In the genomic region with DNA sequence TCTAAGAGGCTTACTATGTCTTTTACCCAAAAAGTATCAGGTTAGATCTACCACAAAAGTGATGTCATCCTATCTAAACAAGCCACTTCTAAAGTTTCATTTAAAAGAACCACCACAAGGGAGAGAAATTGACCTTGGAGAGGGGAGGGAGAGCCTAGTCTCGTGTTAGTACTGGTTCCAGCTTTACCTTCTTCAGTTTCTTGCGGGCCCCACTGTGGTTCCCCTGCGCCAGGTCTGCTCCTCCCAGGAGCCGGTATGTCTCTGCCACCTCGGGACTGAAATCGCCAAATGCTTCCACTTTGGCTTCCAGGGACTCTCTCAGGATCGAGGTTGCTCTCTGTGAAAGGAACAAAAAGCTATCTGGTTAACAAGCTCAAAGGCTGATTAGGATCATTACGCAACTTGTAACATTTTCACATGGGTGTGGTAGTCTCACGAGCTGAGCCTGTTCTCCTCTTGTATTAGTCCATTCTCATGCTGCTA, we compare ENCODE assay signal across 12 cellular contexts. TPM values are rescaled to one million over a fixed set of nuclear protein-coding genes. Genes with fewer than 3 reads are reported as not detected.
DNase-seq lines count a peak whose midpoint lies in the region; ATAC-seq and TF ChIP-seq lines count a peak whose summit lies in the region.
"Had no signal": no experiment of that assay in that cellular context is flagged by ENCODE, and none has a peak within 500 bp of the region (broad histone marks: within the 10 kb centered on the region; RNA-seq: fewer than 3 reads in every experiment).

No MANE protein-coding gene starts in this region.

- ATAC-seq in esophagus mucosa (peak; percentile 91), HG03354 (IDR thresholded peaks at IDR 0.05; ENCODE audit: poor library complexity, severe bottlenecking, unreplicated experiment) (no peak)
- ATAC-seq: activated T-cell treated with anti-CD3 and anti-CD28 coated beads, Interleukin-2, amount 50 U/mL, for 4 hours; body of pancreas had no signal

- TF ChIP-seq POLR2A in NB4 (IDR thresholded peaks at IDR 0.05; ENCODE audit: extremely low read depth, insufficient read length): no peak

- no peak overlapping the region for H3K4me3 ChIP-seq in NB4 (ENCODE audit: low read depth, low read length)
- H3K4me3 ChIP-seq: body of pancreas had no signal

- CTCF ChIA-PET in HEK293T (lab: Yijun Ruan, JAX): interaction anchor here (1.1 kb wide), 1 partner anchor 12 kb away, joined by 3 read pairs; no protein-coding TSS in a partner anchor

- DNase-seq in HEK293T (ENCODE audit: extremely low spot score): peak; percentile 18
- DNase-seq in NB4 (ENCODE audit: low read depth): peak; percentile 55
- DNase-seq in renal cortical epithelial cell (ENCODE audit: low read depth): peak; percentile 41
- DNase-seq in UCSD-AML1 (lab: John Stamatoyannopoulos, UW; ENCODE audit: unreplicated experiment): no peak
- no peak for DNase-seq in SHP77 treated with DMSO at 0.1 percent for 48 hours (lab: John Stamatoyannopoulos, UW)
- DNase-seq: activated T-cell treated with anti-CD3 and anti-CD28 coated beads, Interleukin-2, amount 50 U/mL, for 4 hours; body of pancreas; Calu3; NCI-H446 treated with DMSO at 0.1 percent for 48 hours; substantia nigra had no signal

- POLR2A ChIA-PET in HEK293T (lab: Yijun Ruan, JAX): no interaction called here

- TF ChIP-seq CTCF in NB4 (IDR thresholded peaks at IDR 0.05; ENCODE audit: low read depth, low read length): no peak

TF ChIP-seq in HEK293T, 16 proteins besides CTCF, POLR2A, EP300 and RAD21:
- TF ChIP-seq PKNOX1 (IDR thresholded peaks at IDR 0.05) (no peak), L3MBTL2 (conservative IDR thresholded peaks at IDR 0.05) (no peak), ELF4 (IDR thresholded peaks at IDR 0.05) (no peak), ZNF384 (IDR thresholded peaks at IDR 0.05) (no peak), NFRKB (IDR thresholded peaks at IDR 0.05) (no peak), CTBP1 (IDR thresholded peaks at IDR 0.05; ENCODE audit: borderline replicate concordance) (no peak)

RNA-seq across cellular contexts. Expression of gene SYNM, which starts 51.1 kb away (rescaled TPM):
- 6.0 TPM for total RNA-seq in esophagus mucosa
- 1.7 and 6.0 TPM in 2 replicates for total RNA-seq in renal cortical epithelial cell

Comparison
In these comparisons a context has a peak if more than half of its experiments do, and no peak if none do; other contexts are left out.
1. DNase-seq: peak in HEK293T (single experiment), NB4 (single experiment) and renal cortical epithelial cell (single experiment); none in UCSD-AML1 (single experiment) and SHP77 treated with DMSO at 0.1 percent for 48 hours (single experiment).